Comparison of ENCODE assay signal across 17 cellular contexts in the genomic region with DNA sequence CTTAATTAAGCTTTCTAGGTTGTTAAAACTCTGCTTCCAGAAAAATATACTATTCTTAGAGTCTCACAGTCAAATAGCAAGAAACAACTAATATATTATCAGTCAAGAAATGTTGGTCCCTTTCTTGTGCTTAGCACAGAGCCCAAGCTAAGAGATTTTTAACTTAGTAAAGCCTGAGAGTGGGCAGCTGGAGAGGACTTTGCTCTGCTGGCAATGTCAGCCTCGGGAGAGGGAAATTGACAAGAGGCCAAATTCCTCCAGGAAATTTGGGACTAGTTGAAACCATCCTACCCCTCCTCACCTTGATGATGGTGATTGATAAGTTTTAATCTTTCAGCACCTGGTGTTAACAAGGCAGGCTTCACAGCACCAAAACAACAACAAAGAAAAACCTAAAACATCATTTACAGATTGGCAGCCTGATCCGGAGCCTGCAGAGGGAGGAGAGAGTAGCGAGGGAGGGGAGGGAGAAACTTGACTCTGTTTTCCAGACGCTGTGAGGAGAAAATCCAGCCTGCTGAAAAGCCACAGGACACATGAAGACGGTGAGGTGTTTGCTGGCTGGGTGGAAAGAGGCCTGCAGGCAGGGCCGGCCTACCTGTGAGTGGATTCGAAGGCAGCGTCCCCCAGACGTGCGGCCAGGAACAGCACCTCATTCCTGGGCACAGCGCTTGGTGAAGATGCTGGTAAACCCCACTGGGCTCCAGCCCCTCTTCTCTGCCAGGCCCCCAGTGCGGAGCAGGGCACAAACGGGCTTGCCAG.
DNase-seq lines count a peak whose midpoint lies in the region; ATAC-seq, FAIRE-seq and TF ChIP-seq lines count a peak whose summit lies in the region.
"Had no signal": no experiment of that assay in that cellular context is flagged by ENCODE, and none has a peak within 500 bp of the region (broad histone marks: within the 10 kb centered on the region; RNA-seq: fewer than 3 reads in every experiment).

No MANE protein-coding gene starts in this region.

- dilution Hi-C loops in keratinocyte (cut with MboI; ENCODE audit: extremely low pct_ligation_motif_present, low sequenced_read_pairs): no loop called here

- H3K9me1 ChIP-seq in keratinocyte (ENCODE audit: control insufficient read depth, extremely low read depth, insufficient read depth, low read length): no peaks in the 10 kb centered on the region

- no peaks in the 10 kb centered on the region for H4K20me1 ChIP-seq in keratinocyte (ENCODE audit: control insufficient read depth, extremely low read depth, insufficient read depth, low read length)
- H4K20me1 ChIP-seq in osteoblast (ENCODE audit: insufficient read depth, low read length): no peaks in the 10 kb centered on the region

- H3K36me3 Mint-ChIP-seq in brain (no peaks in the 10 kb centered on the region), T-cell (no peaks in the 10 kb centered on the region)

- no peak for TF ChIP-seq CTCF in brain (conservative IDR thresholded peaks at IDR 0.05)
- no peak for TF ChIP-seq CTCF in keratinocyte (optimal IDR thresholded peaks at IDR 0.05 in 1 of 3, IDR thresholded peaks at IDR 0.05 in 1 of 3, conservative IDR thresholded peaks at IDR 0.05 in 1 of 3; ENCODE audit: extremely low read depth in 1 of 3, insufficient read depth in 2 of 3, low read length in 3 of 3)
- TF ChIP-seq CTCF in osteoblast (IDR thresholded peaks at IDR 0.05; ENCODE audit: extremely low read depth, low read depth, low read length): no peak

- no peak for ATAC-seq in HG02970 (IDR thresholded peaks at IDR 0.05; ENCODE audit: low FRiP score, unreplicated experiment)
- no peak for ATAC-seq in T-cell (replicated peaks in 1 of 4)
- ATAC-seq: activated CD8-positive, alpha-beta T cell treated with anti-CD3 and anti-CD28 coated beads, Interleukin-2, amount 10 ng/mL, durations not matched to agents 7 days and 5 days; GM12878 had no signal

- H3K9me3 ChIP-seq in keratinocyte (ENCODE audit: control insufficient read depth, low read depth, low read length): no peaks in the 10 kb centered on the region
- no peaks in the 10 kb centered on the region for H3K9me3 ChIP-seq in osteoblast (ENCODE audit: low read depth, low read length)
- no peaks in the 10 kb centered on the region for H3K9me3 ChIP-seq in MG63
- H3K9me3 ChIP-seq: BE2C had no signal

- H3K27me3 ChIP-seq in H7 (ENCODE audit: control insufficient read depth, insufficient read depth, low read length): no peaks in the 10 kb centered on the region
- no peaks in the 10 kb centered on the region for H3K27me3 ChIP-seq in keratinocyte (ENCODE audit: control insufficient read depth, extremely low read depth, insufficient read depth, low read length)
- no peaks in the 10 kb centered on the region for H3K27me3 ChIP-seq in osteoblast (ENCODE audit: insufficient read depth, low read length)
- no peaks in the 10 kb centered on the region for H3K27me3 ChIP-seq in MG63
- H3K27me3 ChIP-seq: BE2C had no signal

- H3K27ac Mint-ChIP-seq in brain (peak overlapping the region; percentile 28 to 72 (median 30)), T-cell (no peak overlapping the region)
- H3K27ac Mint-ChIP-seq: activated CD8-positive, alpha-beta T cell treated with anti-CD3 and anti-CD28 coated beads, Interleukin-2, amount 10 ng/mL, durations not matched to agents 7 days and 5 days had no signal

- H3K27ac ChIP-seq in keratinocyte (ENCODE audit: control insufficient read depth, insufficient read depth, low read length): no peak overlapping the region
- H3K27ac ChIP-seq in osteoblast (ENCODE audit: low read depth, low read length): no peak overlapping the region
- H3K27ac ChIP-seq: epithelial cell of prostate had no signal

- H3K4me2 ChIP-seq in keratinocyte (ENCODE audit: control insufficient read depth, extremely low read depth, insufficient read depth, low read depth, low read length) (no peak overlapping the region), osteoblast (ENCODE audit: insufficient read depth, low read length) (no peak overlapping the region)

- H3K79me2 ChIP-seq in keratinocyte (ENCODE audit: control insufficient read depth, insufficient read depth, low read length) (no peaks in the 10 kb centered on the region), osteoblast (ENCODE audit: insufficient read depth, low read length) (no peaks in the 10 kb centered on the region)

- H3K9me3 Mint-ChIP-seq in brain: no peaks in the 10 kb centered on the region
- no peaks in the 10 kb centered on the region for H3K9me3 Mint-ChIP-seq in T-cell

- H3K4me1 Mint-ChIP-seq in brain (peaks cover 36% of the 10 kb centered on the region), T-cell (peaks cover 0 to 4% (median 3%) of the 10 kb centered on the region in 3 donors)

- H3K4me3 Mint-ChIP-seq in brain: peak overlapping the region in 2 of 5 experiments; percentile 14 to 18
- no peak overlapping the region for H3K4me3 Mint-ChIP-seq in T-cell
- H3K4me3 Mint-ChIP-seq: activated CD8-positive, alpha-beta T cell treated with anti-CD3 and anti-CD28 coated beads, Interleukin-2, amount 10 ng/mL, durations not matched to agents 7 days and 5 days had no signal

- POLR2A ChIA-PET in T-cell (lab: Charles Lee): no interaction called here

- H2AFZ ChIP-seq in keratinocyte (ENCODE audit: control insufficient read depth, low read length) (peak overlapping the region; percentile 48), osteoblast (ENCODE audit: low read length) (peak overlapping the region; percentile 58)

- peak; percentile 50 for DNase-seq in H7
- DNase-seq in keratinocyte (ENCODE audit: low read depth, low spot score): no peak
- no peak for DNase-seq in osteoblast (ENCODE audit: insufficient read length, low spot score, missing footprints)
- DNase-seq in MG63: no peak
- DNase-seq in RPMI8226: no peak
- no peak for DNase-seq in T-cell
- DNase-seq: activated CD8-positive, alpha-beta T cell treated with anti-CD3 and anti-CD28 coated beads, Interleukin-2, amount 10 ng/mL, durations not matched to agents 7 days and 5 days; BE2C; NCI-H1930; NCI-H82; SHP77; stimulated activated CD4-positive, alpha-beta T cell treated with anti-CD3 and anti-CD28 coated beads, Interleukin-2, amount 100 ng/mL, for 24 hours had no signal

- H3K36me3 ChIP-seq in H7 (replicated peaks; ENCODE audit: control insufficient read depth, insufficient read depth, low read length) (no peaks in the 10 kb centered on the region), keratinocyte (ENCODE audit: control insufficient read depth in 2 of 2, extremely low read depth in 1 of 2, insufficient read depth in 2 of 2, low read length in 2 of 2) (no peaks in the 10 kb centered on the region), osteoblast (ENCODE audit: insufficient read depth, low read length) (no peaks in the 10 kb centered on the region), MG63 (no peaks in the 10 kb centered on the region)
- H3K36me3 ChIP-seq: BE2C had no signal

- CTCF ChIA-PET in T-cell (lab: Charles Lee): interaction anchor here in 1 of 2 donors (0.6 kb wide), 1 partner anchor 17 kb away, joined by 3 read pairs; no protein-coding TSS in a partner anchor

- no peak overlapping the region for H3K9ac ChIP-seq in keratinocyte (ENCODE audit: control insufficient read depth, extremely low read depth, insufficient read depth, low read length)

- peaks cover 3% of the 10 kb centered on the region for H3K27me3 Mint-ChIP-seq in brain
- no peaks in the 10 kb centered on the region for H3K27me3 Mint-ChIP-seq in T-cell

- FAIRE-seq in keratinocyte (lab: Jason Lieb, UNC): peak; percentile 53
- FAIRE-seq: GM12878, urothelium cell line had no signal

- peaks cover 2% of the 10 kb centered on the region for H3K4me1 ChIP-seq in keratinocyte (ENCODE audit: control insufficient read depth, extremely low read depth, insufficient read depth, low read length)
- H3K4me1 ChIP-seq in osteoblast (ENCODE audit: insufficient read depth, low read length): no peaks in the 10 kb centered on the region

- H3K4me3 ChIP-seq in H7 (ENCODE audit: insufficient read depth, low read depth, low read length) (no peak overlapping the region), keratinocyte (ENCODE audit: control insufficient read depth in 2 of 3, extremely low read depth in 1 of 3, insufficient read depth in 2 of 3, low read depth in 1 of 3, low read length in 3 of 3) (no peak overlapping the region), osteoblast (ENCODE audit: insufficient read depth, low read length) (no peak overlapping the region), MG63 (no peak overlapping the region)
- H3K4me3 ChIP-seq: GM12878 had no signal

Comparison
In these comparisons a context has a peak if more than half of its experiments do, and no peak if none do; other contexts are left out.
1. H3K27ac Mint-ChIP-seq: peak in brain (5 of 5); none in T-cell (0 of 2).